In genomic region chr20:9225879-9226278, GRCh38 we compare ENCODE assay signal across 21 cellular contexts.
DNase-seq lines count a peak whose midpoint lies in the region; ATAC-seq and TF ChIP-seq lines count a peak whose summit lies in the region.
"Had no signal": no experiment of that assay in that cellular context is flagged by ENCODE, and none has a peak within 500 bp of the region (broad histone marks: within the 10 kb centered on the region; RNA-seq: fewer than 3 reads in every experiment).

No MANE protein-coding gene starts in this region.

- POLR2A ChIA-PET in naive thymus-derived CD8-positive, alpha-beta T cell (lab: Charles Lee) = no interaction called here

- peaks cover 6 to 80% (median 51%) of the 10 kb centered on the region in 9 donors for H3K4me1 ChIP-seq in heart right ventricle

- no peaks in the 10 kb centered on the region for H3K9me3 ChIP-seq in heart right ventricle
- H3K9me3 ChIP-seq: A549 had no signal

- ATAC-seq in heart right ventricle = peak; percentile 43 to 77 (median 60)
- no peak for ATAC-seq in HG03039 (IDR thresholded peaks at IDR 0.05; ENCODE audit: unreplicated experiment)
- ATAC-seq in naive thymus-derived CD8-positive, alpha-beta T cell = no peak
- no peak for ATAC-seq in GM21528 (IDR thresholded peaks at IDR 0.05; ENCODE audit: low FRiP score, unreplicated experiment)
- ATAC-seq: A549 had no signal

- no peak overlapping the region for H3K4me3 Mint-ChIP-seq in activated naive CD4-positive, alpha-beta T cell treated with anti-CD3 and anti-CD28 coated beads, Interleukin-2, amount 10 ng/mL, durations not matched to agents 7 days and 5 days
- H3K4me3 Mint-ChIP-seq in naive thymus-derived CD8-positive, alpha-beta T cell = no peak overlapping the region
- H3K4me3 Mint-ChIP-seq: HFFc6 had no signal

- H3K36me3 ChIP-seq in heart right ventricle = no peaks in the 10 kb centered on the region

- no peak overlapping the region for H3K27ac Mint-ChIP-seq in activated naive CD4-positive, alpha-beta T cell treated with anti-CD3 and anti-CD28 coated beads, Interleukin-2, amount 10 ng/mL, durations not matched to agents 7 days and 5 days
- H3K27ac Mint-ChIP-seq in naive thymus-derived CD8-positive, alpha-beta T cell = no peak overlapping the region
- H3K27ac Mint-ChIP-seq: HFFc6 had no signal

- 21 to 22% methylated on average over 4 of the region's 4 CpGs for WGBS in heart right ventricle, 2 donors

- DNase-seq in G401 (ENCODE audit: low spot score) = peak; percentile 80
- peak; percentile 75 for DNase-seq in cerebellar cortex (ENCODE audit: low spot score)
- DNase-seq in heart right ventricle = peak in 1 of 2 donors; percentile 48
- peak; percentile 12 for DNase-seq in pons (ENCODE audit: low spot score)
- no peak for DNase-seq in activated naive CD4-positive, alpha-beta T cell treated with anti-CD3 and anti-CD28 coated beads, Interleukin-2, amount 10 ng/mL, durations not matched to agents 7 days and 5 days
- no peak for DNase-seq in naive thymus-derived CD8-positive, alpha-beta T cell
- DNase-seq: DMS79; GOT3; HFFc6; NCI-H1092; NCI-H1694; NCI-H2107; NCI-H345; NCI-H526 treated with DMSO at 0.1 percent for 48 hours; NK-92 treated with Interleukin-12 subunit alpha and Interleukin-12 subunit beta, amount 100 ng/mL, for 24 hours; OCI-M1 had no signal

- no peaks in the 10 kb centered on the region for H3K27me3 ChIP-seq in heart right ventricle

- no peaks in the 10 kb centered on the region for H3K27me3 Mint-ChIP-seq in activated naive CD4-positive, alpha-beta T cell treated with anti-CD3 and anti-CD28 coated beads, Interleukin-2, amount 10 ng/mL, durations not matched to agents 7 days and 5 days
- no peaks in the 10 kb centered on the region for H3K27me3 Mint-ChIP-seq in naive thymus-derived CD8-positive, alpha-beta T cell

- H3K9me3 Mint-ChIP-seq in activated naive CD4-positive, alpha-beta T cell treated with anti-CD3 and anti-CD28 coated beads, Interleukin-2, amount 10 ng/mL, durations not matched to agents 7 days and 5 days = peaks cover under 1% of the 10 kb centered on the region
- peaks cover 0 to 2% (median 0%) of the 10 kb centered on the region in 9 donors for H3K9me3 Mint-ChIP-seq in naive thymus-derived CD8-positive, alpha-beta T cell
- H3K9me3 Mint-ChIP-seq: HFFc6 had no signal

- H3K4me3 ChIP-seq in heart right ventricle = no peak overlapping the region
- H3K4me3 ChIP-seq: A549 had no signal

- peak overlapping the region in 8 of 10 donors; percentile 28 to 70 (median 63) for H3K27ac ChIP-seq in heart right ventricle
- H3K27ac ChIP-seq: A549, KMS-11, RWPE1 had no signal

- H3K36me3 Mint-ChIP-seq in activated naive CD4-positive, alpha-beta T cell treated with anti-CD3 and anti-CD28 coated beads, Interleukin-2, amount 10 ng/mL, durations not matched to agents 7 days and 5 days = no peaks in the 10 kb centered on the region
- no peaks in the 10 kb centered on the region for H3K36me3 Mint-ChIP-seq in naive thymus-derived CD8-positive, alpha-beta T cell

- intact Hi-C loops in heart right ventricle (cut with DNase I) = loop anchor here in 2 of 10 donors (5.0 to 10.0 kb wide), 2 partner anchors 54 to 129 kb away; no protein-coding TSS in a partner anchor

- peak in 1 of 9 donors; percentile 8 for TF ChIP-seq CTCF in heart right ventricle (IDR thresholded peaks at IDR 0.05)

- CTCF ChIA-PET in activated naive CD4-positive, alpha-beta T cell treated with anti-CD3 and anti-CD28 coated beads, Interleukin-2, amount 10 ng/mL, durations not matched to agents 7 days and 5 days (lab: Charles Lee) = no interaction called here

- no peaks in the 10 kb centered on the region for H3K4me1 Mint-ChIP-seq in activated naive CD4-positive, alpha-beta T cell treated with anti-CD3 and anti-CD28 coated beads, Interleukin-2, amount 10 ng/mL, durations not matched to agents 7 days and 5 days
- H3K4me1 Mint-ChIP-seq in naive thymus-derived CD8-positive, alpha-beta T cell = no peaks in the 10 kb centered on the region

- in situ Hi-C loops in G401 (cut with HindIII; ENCODE audit: low sequenced_read_pairs) = no loop called here

Comparison
In these comparisons a context has a peak if more than half of its experiments do, and no peak if none do; other contexts are left out.
1. DNase-seq: peak in G401 (single experiment), cerebellar cortex (single experiment) and pons (single experiment); none in activated naive CD4-positive, alpha-beta T cell treated with anti-CD3 and anti-CD28 coated beads, Interleukin-2, amount 10 ng/mL, durations not matched to agents 7 days and 5 days (single experiment) and naive thymus-derived CD8-positive, alpha-beta T cell (0 of 10).
2. ATAC-seq: peak in heart right ventricle (8 of 8); none in HG03039 (single experiment), naive thymus-derived CD8-positive, alpha-beta T cell (0 of 2) and GM21528 (single experiment).